ENCODE assay signal across 20 cellular contexts in the genomic region with DNA sequence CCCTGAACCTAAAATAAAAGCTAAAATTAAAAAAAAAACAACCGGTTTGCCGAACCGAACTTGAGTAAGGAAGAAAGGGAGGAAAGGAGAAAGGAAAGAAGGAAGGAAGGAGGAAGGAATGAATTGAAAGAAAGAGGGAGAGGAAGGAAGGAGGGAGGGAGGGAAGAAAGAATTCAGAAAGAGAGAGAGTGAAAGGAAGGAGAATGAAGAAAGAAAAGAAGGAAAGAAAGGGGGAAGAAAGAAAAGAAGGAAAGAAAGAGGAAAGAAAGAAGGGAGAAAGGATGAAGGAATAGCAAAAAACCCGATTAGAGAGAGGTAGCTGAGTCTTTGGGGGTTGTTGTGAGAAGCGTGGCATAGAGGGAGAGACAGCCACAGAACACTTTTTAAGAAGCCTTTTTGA.
"Had no signal": no experiment of that assay in that cellular context is flagged by ENCODE, and none has a peak within 500 bp of the region (broad histone marks: within the 10 kb centered on the region; RNA-seq: fewer than 3 reads in every experiment).

No MANE protein-coding gene starts in this region.

- H3K4me1 ChIP-seq: foreskin keratinocyte, gastroesophageal sphincter, lower lobe of right lung had no signal

- H3K9me3 ChIP-seq: esophagus muscularis mucosa, gastroesophageal sphincter, heart left ventricle, lower lobe of right lung had no signal

- H3K4me3 Mint-ChIP-seq: immature natural killer cell; naive thymus-derived CD4-positive, alpha-beta T cell had no signal

- DNase-seq: dermis blood vessel endothelial cell; dorsolateral prefrontal cortex; effector CD4-positive, alpha-beta T cell; effector memory CD4-positive, alpha-beta T cell; foreskin keratinocyte; heart left ventricle; hypothalamus; immature natural killer cell; kidney; kidney glomerular epithelial cell; left colon; left ventricle myocardium superior; lower lobe of right lung; mesendoderm; midbrain; naive thymus-derived CD4-positive, alpha-beta T cell had no signal

- H3K27ac ChIP-seq: dorsolateral prefrontal cortex, esophagus muscularis mucosa, foreskin keratinocyte, gastroesophageal sphincter, hepatocyte, lower lobe of right lung had no signal

- H3K27ac Mint-ChIP-seq: immature natural killer cell; naive thymus-derived CD4-positive, alpha-beta T cell had no signal

- H2AFZ ChIP-seq: hepatocyte had no signal

- H3K36me3 Mint-ChIP-seq: immature natural killer cell; naive thymus-derived CD4-positive, alpha-beta T cell had no signal

- H3K4me2 ChIP-seq: hepatocyte had no signal

- H3K27me3 ChIP-seq: heart left ventricle, hepatocyte had no signal

- H3K9me3 Mint-ChIP-seq: immature natural killer cell had no signal

- H3K4me3 ChIP-seq: coronary artery, dorsolateral prefrontal cortex, esophagus muscularis mucosa, gastroesophageal sphincter, heart left ventricle, hepatocyte, lower lobe of right lung had no signal

- H3K36me3 ChIP-seq: esophagus muscularis mucosa, gastroesophageal sphincter, heart left ventricle, lower lobe of right lung had no signal

- H3K4me1 Mint-ChIP-seq: immature natural killer cell had no signal
